ENCODE assay signal across 8 cellular contexts in the genomic region with DNA sequence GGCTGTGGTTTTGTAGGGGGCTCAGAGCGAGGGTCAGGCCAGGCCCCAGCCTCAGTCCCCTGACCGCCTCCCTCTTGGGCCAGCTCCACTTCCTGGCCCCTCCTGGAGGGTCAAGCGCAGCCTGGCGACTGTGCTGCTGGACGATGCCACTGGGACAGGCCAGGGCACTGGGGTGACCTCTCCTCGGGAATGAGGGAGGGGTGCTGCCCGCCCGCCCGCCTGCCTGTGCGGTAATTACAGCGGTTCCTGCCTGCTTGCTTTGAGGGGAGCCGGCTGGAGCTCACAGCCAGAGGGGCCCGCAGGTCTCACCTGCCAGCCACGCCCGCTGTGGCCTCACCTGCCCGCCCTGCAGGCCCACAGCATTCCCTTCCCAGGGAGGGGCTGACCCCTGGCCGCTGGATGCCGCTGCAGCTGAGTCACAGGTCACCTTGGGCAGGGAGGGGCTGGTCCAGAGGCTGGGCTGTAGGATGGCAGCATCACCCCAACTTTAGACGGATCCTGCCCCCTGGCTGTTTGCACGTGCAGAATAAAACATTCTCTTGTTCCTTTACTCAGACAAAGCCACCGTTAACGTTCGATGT.
DNase-seq lines count a peak whose midpoint lies in the region; ATAC-seq, FAIRE-seq and TF ChIP-seq lines count a peak whose summit lies in the region.

No MANE protein-coding gene starts in this region.

- H3K27me3 Mint-ChIP-seq in mesothelial cell of epicardium (ENCODE audit: low read depth) = peaks cover 23% of the 10 kb centered on the region

- intact Hi-C loops in GM12878 (cut with micrococcal nuclease; ENCODE audit: unreplicated experiment) = no loop called here

- no peak overlapping the region for H3K4me3 Mint-ChIP-seq in mesothelial cell of epicardium

- DNase-seq in D721Med (ENCODE audit: insufficient read length, low spot score) = no peak
- DNase-seq in HT1080 (ENCODE audit: low read depth) = peak; percentile 41
- no peak for DNase-seq in GM12878 (ENCODE audit: low read depth, low spot score)
- no peak for DNase-seq in mesothelial cell of epicardium (ENCODE audit: low spot score in 2 of 2, unreplicated experiment in 2 of 2)
- no peak for DNase-seq in T-helper 1 cell
- no peak for DNase-seq in activated gamma-delta T cell treated with Interleukin-2 at 50 U/mL for 16 hours
- no peak for DNase-seq in SKM-1 (lab: John Stamatoyannopoulos, UW; ENCODE audit: unreplicated experiment)

- TF ChIP-seq CTCF in D721Med (IDR thresholded peaks at IDR 0.05; ENCODE audit: insufficient read depth, missing control alignments) (peak; percentile 47), GM12878 (IDR thresholded peaks at IDR 0.05 in 2 of 3, conservative IDR thresholded peaks at IDR 0.05 in 1 of 3; ENCODE audit: control insufficient read depth in 2 of 3, extremely low read depth in 1 of 3, insufficient read depth in 1 of 3, low read depth in 3 of 3, low read length in 3 of 3) (peak; percentile 15 to 49 (median 28); a peak in 5 of 6 replicates), mesothelial cell of epicardium (IDR thresholded peaks at IDR 0.05; ENCODE audit: unreplicated experiment) (peak; percentile 12)

- no peak overlapping the region for H3K27ac ChIP-seq in GM12878 (ENCODE audit: control insufficient read depth, insufficient read depth)

- no peak overlapping the region for H3K27ac Mint-ChIP-seq in mesothelial cell of epicardium

- in situ Hi-C loops in GM12878 (cut with MboI) = no loop called here

- no peak overlapping the region for H3K9ac ChIP-seq in GM12878 (ENCODE audit: control insufficient read depth, insufficient read depth, low read length)

- no peak overlapping the region for H2AFZ ChIP-seq in GM12878 (ENCODE audit: control insufficient read depth, low read depth, low read length)

- WGBS in GM12878 (ENCODE audit: insufficient coverage, insufficient replicate concordance, low lambda C conversion rate, missing lambda C conversion rate) = 40% methylated on average over 23 of the region's 23 CpGs

- H3K9me3 Mint-ChIP-seq in mesothelial cell of epicardium = no peaks in the 10 kb centered on the region

- TF ChIP-seq RAD21 in GM12878 (IDR thresholded peaks at IDR 0.05; ENCODE audit: insufficient read depth, low read depth, low read length) = peak; percentile 38; the same call in 1 of the 2 replicates

- no peaks in the 10 kb centered on the region for H3K36me3 ChIP-seq in GM12878 (ENCODE audit: control insufficient read depth in 2 of 2, insufficient read depth in 2 of 2, low read length in 1 of 2)

- ATAC-seq in GM12878 (peak; percentile 33; the same call in 1 of the 3 replicates), HG03457 (IDR thresholded peaks at IDR 0.05; ENCODE audit: unreplicated experiment) (no peak)

- RAD21 ChIA-PET in GM12878 (lab: Charles Lee; ENCODE audit: unreplicated experiment) = no interaction called here

- no peak for TF ChIP-seq EP300 in GM12878 (IDR thresholded peaks at IDR 0.05; ENCODE audit: borderline replicate concordance in 1 of 2, control insufficient read depth in 1 of 2, low read depth in 2 of 2, low read length in 2 of 2)

- no peaks in the 10 kb centered on the region for H3K4me1 Mint-ChIP-seq in mesothelial cell of epicardium

- no peak overlapping the region for H3K4me2 ChIP-seq in GM12878 (ENCODE audit: control insufficient read depth, insufficient read depth)

- H4K20me1 ChIP-seq in GM12878 (ENCODE audit: control insufficient read depth, insufficient read depth) = no peaks in the 10 kb centered on the region

- no peaks in the 10 kb centered on the region; a peak in 1 of 4 replicates for H3K27me3 ChIP-seq in GM12878 (replicated peaks in 1 of 2; ENCODE audit: control insufficient read depth in 2 of 2, insufficient read depth in 2 of 2, low read length in 1 of 2)

- no peak overlapping the region for H3K4me3 ChIP-seq in GM12878

- no peak for TF ChIP-seq POLR2A in GM12878 (IDR thresholded peaks at IDR 0.05; ENCODE audit: low read depth, low read length)

- POLR2A ChIA-PET in GM12878 (lab: Charles Lee) = no interaction called here

- H3K79me2 ChIP-seq in GM12878 (ENCODE audit: control insufficient read depth, insufficient read depth, low read length) = no peaks in the 10 kb centered on the region

- no peak for FAIRE-seq in D721Med (lab: Jason Lieb, UNC)
- no peak for FAIRE-seq in GM12878 (lab: Jason Lieb, UNC)

- SMC1A ChIA-PET in GM12878 (lab: Charles Lee; ENCODE audit: uncharacterized antibody, unreplicated experiment) = interaction anchor here (0.8 to 1.1 kb wide), 2 partner anchors 54 to 119 kb away, joined by 3 read pairs; partner anchors contain the start of gene CBX8

- BruUV-seq in GM12878 (replicated peaks; lab: Mats Ljungman, UMichigan) = no TSS peak

- peaks cover 5% of the 10 kb centered on the region for H3K4me1 ChIP-seq in GM12878 (ENCODE audit: control insufficient read depth, insufficient read depth, low read length)

- no peaks in the 10 kb centered on the region for H3K36me3 Mint-ChIP-seq in mesothelial cell of epicardium

- H3K9me3 ChIP-seq in GM12878 (replicated peaks; ENCODE audit: control insufficient read depth, insufficient read depth, low read length) = no peaks in the 10 kb centered on the region

- CTCF ChIA-PET in GM12878 (lab: Yijun Ruan, JAX) = interaction anchor here (0.5 to 1.4 kb wide), 6 partner anchors 51 to 939 kb away, joined by 3 read pairs; partner anchors contain the start of gene CBX4

TF ChIP-seq in GM12878, 131 proteins besides CTCF, POLR2A, EP300 and RAD21:
- TF ChIP-seq EZH2 (IDR thresholded peaks at IDR 0.05; ENCODE audit: borderline replicate concordance, control insufficient read depth, low read depth, low read length) (no peak), SMC3 (IDR thresholded peaks at IDR 0.05; ENCODE audit: borderline replicate concordance, low read length) (peak; percentile 54), TCF3 (IDR thresholded peaks at IDR 0.05; ENCODE audit: borderline replicate concordance, insufficient read depth, low read depth, low read length) (no peak), RCOR1 (conservative IDR thresholded peaks at IDR 0.05; ENCODE audit: low read depth, low read length) (no peak), BACH1 (IDR thresholded peaks at IDR 0.05; ENCODE audit: borderline replicate concordance) (no peak), POLR2AphosphoS5 (IDR thresholded peaks at IDR 0.05; ENCODE audit: low read length) (no peak)
